27 cellular contexts compared by ENCODE assay signal in genomic region chr19:7883105-7883504, GRCh38. TPM values are rescaled to one million over a fixed set of nuclear protein-coding genes. Genes with fewer than 3 reads are reported as not detected.
"Had no signal": no experiment of that assay in that cellular context is flagged by ENCODE, and none has a peak within 500 bp of the region (broad histone marks: within the 10 kb centered on the region; RNA-seq: fewer than 3 reads in every experiment).

No MANE protein-coding gene starts in this region.

- ATAC-seq: esophagus mucosa; gastrocnemius medialis; heart right ventricle; sciatic nerve; stimulated activated naive B cell treated with anti-CD40 and anti-IgM and Interleukin-4, amounts not matched to agents 10 μg/mL and 1 μg/mL and 100 μg/mL, for 72 hours had no signal

- H3K79me2 ChIP-seq: parathyroid adenoma had no signal

- H3K27ac ChIP-seq: gastrocnemius medialis, heart right ventricle, parathyroid adenoma, prostate gland, spleen, stomach, thoracic aorta, transverse colon had no signal

- H3K9ac ChIP-seq: parathyroid adenoma had no signal

- H3K4me1 ChIP-seq: gastrocnemius medialis, parathyroid adenoma, prostate gland had no signal

- H3K9me3 ChIP-seq: gastrocnemius medialis, heart right ventricle, prostate gland, stomach, thoracic aorta, transverse colon had no signal

- FAIRE-seq: endometrium, islet of Langerhans had no signal

- H3K4me3 ChIP-seq: gastrocnemius medialis, heart right ventricle, prostate gland, spleen, stomach, thoracic aorta, transverse colon had no signal

- DNase-seq: effector memory CD4-positive, alpha-beta T cell; gastrocnemius medialis; heart right ventricle; hypothalamus; kidney glomerular epithelial cell; mesendoderm; naive B cell; occipital lobe; spleen; stimulated activated CD4-positive, alpha-beta T cell treated with anti-CD3 and anti-CD28 coated beads, Interleukin-15, amount 100 ng/mL, for 24 hours; stimulated activated CD4-positive, alpha-beta T cell treated with anti-CD3 and anti-CD28 coated beads, Interleukin-1b, Interleukin-23, amount 100 ng/mL, for 48 hours; stimulated activated CD4-positive, alpha-beta T cell treated with anti-CD3 and anti-CD28 coated beads, Interleukin-4, amount 100 ng/mL, for 24 hours; stimulated activated naive B cell treated with anti-CD40 and anti-IgM and Interleukin-4, amounts not matched to agents 10 μg/mL and 1 μg/mL and 100 μg/mL, for 72 hours; stomach; substantia nigra; transverse colon had no signal

- H3K36me3 ChIP-seq: gastrocnemius medialis, heart right ventricle, prostate gland, spleen, stomach, thoracic aorta, transverse colon had no signal

- H2AFZ ChIP-seq: parathyroid adenoma had no signal

RNA-seq across cellular contexts. Expression of gene LRRC8E, which starts 5.2 kb away (rescaled TPM):
- total RNA-seq: occipital lobe had no signal

RNA-seq across cellular contexts. Expression of gene PRR36, which starts 8.9 kb away (rescaled TPM):
- total RNA-seq: gastrocnemius medialis, liver, lung microvascular endothelial cell, skeletal muscle tissue, thoracic aorta had no signal
- polyA plus RNA-seq: fibroblast of lung had no signal

RNA-seq across cellular contexts. Expression of gene TGFBR3L, which starts 31.5 kb away (rescaled TPM):
- total RNA-seq: lung microvascular endothelial cell, occipital lobe, sciatic nerve, spleen, stomach, thoracic aorta had no signal
- polyA plus RNA-seq: fibroblast of lung had no signal
